In genomic region chr9:135887021-135887507, GRCh38 we compare ENCODE assay signal across 9 cellular contexts. TPM values are rescaled to one million over a fixed set of nuclear protein-coding genes. Genes with fewer than 3 reads are reported as not detected.
DNase-seq lines count a peak whose midpoint lies in the region; ATAC-seq and TF ChIP-seq lines count a peak whose summit lies in the region.
"Had no signal": no experiment of that assay in that cellular context is flagged by ENCODE, and none has a peak within 500 bp of the region (broad histone marks: within the 10 kb centered on the region; RNA-seq: fewer than 3 reads in every experiment).

No MANE protein-coding gene starts in this region.

- H3K36me3 ChIP-seq in CD8-positive, alpha-beta T cell (ENCODE audit: insufficient read depth, low read length), result no peaks in the 10 kb centered on the region
- H3K36me3 ChIP-seq in adrenal gland (replicated peaks in 1 of 2), result no peaks in the 10 kb centered on the region
- H3K36me3 ChIP-seq in naive thymus-derived CD4-positive, alpha-beta T cell (ENCODE audit: control insufficient read depth in 2 of 3, insufficient read depth in 3 of 3, low read length in 3 of 3), result peaks cover 0 to 10% (median 0%) of the 10 kb centered on the region in 3 experiments
- peaks cover 0 to under 1% of the 10 kb centered on the region in 2 donors for H3K36me3 ChIP-seq in ascending aorta
- no peaks in the 10 kb centered on the region for H3K36me3 ChIP-seq in brain microvascular endothelial cell (replicated peaks)

- POLR2A ChIA-PET in CD8-positive, alpha-beta T cell (lab: Charles Lee), result no interaction called here
- POLR2A ChIA-PET in naive thymus-derived CD4-positive, alpha-beta T cell (lab: Charles Lee), result no interaction called here

- peak overlapping the region; percentile 50 for H3K4me3 ChIP-seq in CD8-positive, alpha-beta T cell (ENCODE audit: low read depth, low read length)
- no peak overlapping the region for H3K4me3 ChIP-seq in adrenal gland
- H3K4me3 ChIP-seq in naive thymus-derived CD4-positive, alpha-beta T cell (ENCODE audit: low read length), result peak overlapping the region; percentile 38
- peak overlapping the region in 1 of 2 donors; percentile 18 for H3K4me3 ChIP-seq in ascending aorta
- H3K4me3 ChIP-seq in brain microvascular endothelial cell (ENCODE audit: low read depth, low read length), result no peak overlapping the region

- H3K27me3 Mint-ChIP-seq in CD8-positive, alpha-beta T cell (ENCODE audit: low read depth), result no peaks in the 10 kb centered on the region
- no peaks in the 10 kb centered on the region for H3K27me3 Mint-ChIP-seq in naive thymus-derived CD4-positive, alpha-beta T cell
- no peaks in the 10 kb centered on the region for H3K27me3 Mint-ChIP-seq in Calu3 (ENCODE audit: unreplicated experiment)

- H3K4me1 Mint-ChIP-seq in CD8-positive, alpha-beta T cell (ENCODE audit: low read depth), result peaks cover 76% of the 10 kb centered on the region
- H3K4me1 Mint-ChIP-seq in naive thymus-derived CD4-positive, alpha-beta T cell, result peaks cover 45 to 83% (median 78%) of the 10 kb centered on the region in 7 donors
- H3K4me1 Mint-ChIP-seq in Calu3 (ENCODE audit: low read depth, unreplicated experiment), result peaks cover 69% of the 10 kb centered on the region

- H3K27me3 ChIP-seq in CD8-positive, alpha-beta T cell (ENCODE audit: insufficient read depth, low read length), result no peaks in the 10 kb centered on the region
- H3K27me3 ChIP-seq in adrenal gland, result no peaks in the 10 kb centered on the region
- no peaks in the 10 kb centered on the region for H3K27me3 ChIP-seq in naive thymus-derived CD4-positive, alpha-beta T cell (ENCODE audit: control insufficient read depth in 2 of 2, insufficient read depth in 2 of 2, low read length in 2 of 2)
- H3K27me3 ChIP-seq in ascending aorta, result no peaks in the 10 kb centered on the region
- no peaks in the 10 kb centered on the region for H3K27me3 ChIP-seq in brain microvascular endothelial cell (replicated peaks)

- no TSS peak for BruUV-seq in Calu3 (replicated peaks; lab: Mats Ljungman, UMichigan)

- H3K27ac Mint-ChIP-seq in CD8-positive, alpha-beta T cell, result peak overlapping the region; percentile 96
- peak overlapping the region; percentile 66 to 96 (median 88) for H3K27ac Mint-ChIP-seq in naive thymus-derived CD4-positive, alpha-beta T cell
- H3K27ac Mint-ChIP-seq in Calu3 (ENCODE audit: unreplicated experiment), result no peak overlapping the region

- WGBS in adrenal gland, 4 donors, result 22 to 33% (median 30%) methylated on average over 18 of the region's 18 CpGs

- intact Hi-C loops in CD8-positive, alpha-beta T cell (cut with DNase I, micrococcal nuclease), result loop anchor here (1.0 to 5.0 kb wide), 4 partner anchors 20 to 75 kb away; partner anchors contain the start of genes CAMSAP1 (in 1 of the 2) and UBAC1 (in 1 of the 2)
- intact Hi-C loops in adrenal gland (cut with DNase I), result no loop called here
- intact Hi-C loops in naive thymus-derived CD4-positive, alpha-beta T cell (cut with micrococcal nuclease), result loop anchor here (1.0 to 2.0 kb wide), 3 partner anchors 20 to 74 kb away; partner anchors contain the start of genes CAMSAP1 (in 1 of the 2) and UBAC1 (in 1 of the 2)
- intact Hi-C loops in ascending aorta (cut with DNase I), result no loop called here
- intact Hi-C loops in Calu3 (cut with micrococcal nuclease; ENCODE audit: unreplicated experiment), result no loop called here

- in situ Hi-C loops in KBM-7 (cut with MboI; ENCODE audit: low pct_unique_long_range_greater_than_20kb, low sequenced_read_pairs) (no loop called here), brain microvascular endothelial cell (cut with HindIII; ENCODE audit: low pct_ligation_motif_present, low sequenced_read_pairs) (no loop called here)

- peak in 1 of 2 donors; percentile 39 for TF ChIP-seq POLR2A in adrenal gland (IDR thresholded peaks at IDR 0.05)

- CTCF ChIA-PET in CD8-positive, alpha-beta T cell (lab: Charles Lee), result no interaction called here
- CTCF ChIA-PET in naive thymus-derived CD4-positive, alpha-beta T cell (lab: Charles Lee), result no interaction called here
- CTCF ChIA-PET in Calu3 (lab: Charles Lee), result no interaction called here

- H3K9me3 Mint-ChIP-seq in CD8-positive, alpha-beta T cell, result no peaks in the 10 kb centered on the region
- peaks cover 0 to 1% (median 0%) of the 10 kb centered on the region in 11 donors for H3K9me3 Mint-ChIP-seq in naive thymus-derived CD4-positive, alpha-beta T cell
- H3K9me3 Mint-ChIP-seq in Calu3 (ENCODE audit: low read depth, unreplicated experiment), result no peaks in the 10 kb centered on the region

- peaks cover 39% of the 10 kb centered on the region for H3K4me1 ChIP-seq in CD8-positive, alpha-beta T cell (ENCODE audit: insufficient read depth, low read length)
- peaks cover 45 to 58% of the 10 kb centered on the region in 2 donors for H3K4me1 ChIP-seq in adrenal gland (replicated peaks in 1 of 2)
- H3K4me1 ChIP-seq in naive thymus-derived CD4-positive, alpha-beta T cell (ENCODE audit: control insufficient read depth in 2 of 2, insufficient read depth in 2 of 2, low read length in 2 of 2), result peaks cover 11 to 23% of the 10 kb centered on the region in 2 donors
- H3K4me1 ChIP-seq in ascending aorta, result peaks cover 3 to 20% of the 10 kb centered on the region in 2 donors

- H3K27ac ChIP-seq in CD8-positive, alpha-beta T cell (ENCODE audit: low read depth, low read length), result peak overlapping the region; percentile 73
- H3K27ac ChIP-seq in adrenal gland (peak overlapping the region in 4 of 5 donors; percentile 58 to 69 (median 62)), ascending aorta (no peak overlapping the region), brain microvascular endothelial cell (no peak overlapping the region)
- H3K27ac ChIP-seq in naive thymus-derived CD4-positive, alpha-beta T cell (ENCODE audit: low read depth, low read length), result peak overlapping the region; percentile 69

- H3K9me3 ChIP-seq in CD8-positive, alpha-beta T cell (ENCODE audit: low read length), result no peaks in the 10 kb centered on the region
- no peaks in the 10 kb centered on the region for H3K9me3 ChIP-seq in adrenal gland (replicated peaks in 1 of 3)
- no peaks in the 10 kb centered on the region for H3K9me3 ChIP-seq in naive thymus-derived CD4-positive, alpha-beta T cell (ENCODE audit: control insufficient read depth in 2 of 3, low read length in 3 of 3)
- H3K9me3 ChIP-seq in ascending aorta, result no peaks in the 10 kb centered on the region

- no peak for DNase-seq in CD8-positive, alpha-beta T cell
- DNase-seq in KBM-7 (peak; percentile 93), adrenal gland (peak; percentile 77 to 96 (median 92)), ascending aorta (ENCODE audit: low spot score in 2 of 2) (no peak), brain microvascular endothelial cell (no peak), kidney glomerular epithelial cell (lab: John Stamatoyannopoulos, UW) (no peak), Calu3 (no peak)
- peak in 1 of 9 donors; percentile 17 for DNase-seq in naive thymus-derived CD4-positive, alpha-beta T cell
- DNase-seq: NCI-H345 had no signal

- peaks cover 11% of the 10 kb centered on the region for H3K36me3 Mint-ChIP-seq in CD8-positive, alpha-beta T cell
- no peaks in the 10 kb centered on the region for H3K36me3 Mint-ChIP-seq in naive thymus-derived CD4-positive, alpha-beta T cell
- peaks cover 2% of the 10 kb centered on the region for H3K36me3 Mint-ChIP-seq in Calu3 (ENCODE audit: insufficient read depth, unreplicated experiment)

- ATAC-seq in CD8-positive, alpha-beta T cell, result no peak
- ATAC-seq in naive thymus-derived CD4-positive, alpha-beta T cell, result peak; percentile 33

- TF ChIP-seq CTCF in CD8-positive, alpha-beta T cell (IDR thresholded peaks at IDR 0.05), result no peak
- TF ChIP-seq CTCF in adrenal gland (IDR thresholded peaks at IDR 0.05) (no peak), ascending aorta (IDR thresholded peaks at IDR 0.05) (no peak), brain microvascular endothelial cell (IDR thresholded peaks at IDR 0.05; ENCODE audit: low read depth, low read length, missing control alignments) (no peak), Calu3 (IDR thresholded peaks at IDR 0.05; ENCODE audit: unreplicated experiment) (no peak)

- peak overlapping the region; percentile 77 for H3K4me3 Mint-ChIP-seq in CD8-positive, alpha-beta T cell
- peak overlapping the region; percentile 68 to 94 (median 84) for H3K4me3 Mint-ChIP-seq in naive thymus-derived CD4-positive, alpha-beta T cell
- no peak overlapping the region for H3K4me3 Mint-ChIP-seq in Calu3 (ENCODE audit: low read depth, unreplicated experiment)

RNA-seq across cellular contexts. Expression of gene CAMSAP1, which starts 20.3 kb away (rescaled TPM):
- 10 to 100 TPM; 16.4 to 20.8 TPM for total RNA-seq in CD8-positive, alpha-beta T cell
- total RNA-seq in adrenal gland (100 to 1,000 TPM in 1 of 8 donors, 10 to 100 TPM in 7; 25.7 to 108 (median 30.6) TPM), ascending aorta (10.1 TPM), Calu3 (2022) (28.1 and 29.9 TPM in 2 replicates)
- polyA plus RNA-seq in adrenal gland, result 10 to 100 TPM in 1 of 3 donors, 1 to 10 TPM in 2; 4.6 to 17.9 (median 8.8) TPM
- total RNA-seq in naive thymus-derived CD4-positive, alpha-beta T cell, result 10 to 100 TPM; 16.4 to 34.3 (median 23.6) TPM
- 1 to 10 TPM in 1 of 2 donors, under 1 TPM in 1; 0.65 to 4.0 TPM for polyA plus RNA-seq in naive thymus-derived CD4-positive, alpha-beta T cell

Comparison
In these comparisons a context has a peak if more than half of its experiments do, and no peak if none do; other contexts are left out.
1. DNase-seq: peak in KBM-7 (single experiment) and adrenal gland (7 of 7); none in CD8-positive, alpha-beta T cell (0 of 7), ascending aorta (0 of 2), brain microvascular endothelial cell (single experiment), kidney glomerular epithelial cell (single experiment) and Calu3 (single experiment).
2. H3K27ac ChIP-seq: peak in CD8-positive, alpha-beta T cell (single experiment), adrenal gland (4 of 5) and naive thymus-derived CD4-positive, alpha-beta T cell (single experiment); none in ascending aorta (0 of 2) and brain microvascular endothelial cell (single experiment).
3. H3K4me3 ChIP-seq: peak in CD8-positive, alpha-beta T cell (single experiment) and naive thymus-derived CD4-positive, alpha-beta T cell (single experiment); none in adrenal gland (0 of 4) and brain microvascular endothelial cell (single experiment).
4. intact Hi-C loops: an anchor here in CD8-positive, alpha-beta T cell (1.0 to 5.0 kb wide) and naive thymus-derived CD4-positive, alpha-beta T cell (1.0 to 2.0 kb wide); none called in adrenal gland, ascending aorta and Calu3.